In genomic region chr5:134091626-134092121, GRCh38 we compare ENCODE assay signal across 1 cellular context.
TF ChIP-seq lines count a peak whose summit lies in the region.

No MANE protein-coding gene starts in this region.

TF ChIP-seq in HepG2, 621 proteins besides CTCF, POLR2A, EP300 and RAD21 (continued from another document and continues in another):
- TF ChIP-seq, protein P1, sequence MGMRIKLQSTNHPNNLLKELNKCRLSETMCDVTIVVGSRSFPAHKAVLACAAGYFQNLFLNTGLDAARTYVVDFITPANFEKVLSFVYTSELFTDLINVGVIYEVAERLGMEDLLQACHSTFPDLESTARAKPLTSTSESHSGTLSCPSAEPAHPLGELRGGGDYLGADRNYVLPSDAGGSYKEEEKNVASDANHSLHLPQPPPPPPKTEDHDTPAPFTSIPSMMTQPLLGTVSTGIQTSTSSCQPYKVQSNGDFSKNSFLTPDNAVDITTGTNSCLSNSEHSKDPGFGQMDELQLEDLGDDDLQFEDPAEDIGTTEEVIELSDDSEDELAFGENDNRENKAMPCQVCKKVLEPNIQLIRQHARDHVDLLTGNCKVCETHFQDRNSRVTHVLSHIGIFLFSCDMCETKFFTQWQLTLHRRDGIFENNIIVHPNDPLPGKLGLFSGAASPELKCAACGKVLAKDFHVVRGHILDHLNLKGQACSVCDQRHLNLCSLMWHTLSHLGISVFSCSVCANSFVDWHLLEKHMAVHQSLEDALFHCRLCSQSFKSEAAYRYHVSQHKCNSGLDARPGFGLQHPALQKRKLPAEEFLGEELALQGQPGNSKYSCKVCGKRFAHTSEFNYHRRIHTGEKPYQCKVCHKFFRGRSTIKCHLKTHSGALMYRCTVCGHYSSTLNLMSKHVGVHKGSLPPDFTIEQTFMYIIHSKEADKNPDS (CRISPR knock-in tag; IDR thresholded peaks at IDR 0.05), result no peak
- TF ChIP-seq TFAP4 (IDR thresholded peaks at IDR 0.05; ENCODE audit: borderline replicate concordance, low read depth) (0 out of 2 replicates have a peak, but pooled peaks have one; percentile 33), SMC3 (IDR thresholded peaks at IDR 0.05; ENCODE audit: low read length) (peak; percentile 1; the same call in 1 of the 2 replicates), AGO2 (optimal IDR thresholded peaks at IDR 0.05; ENCODE audit: low read depth, low read length) (no peak), ZNF121 (CRISPR knock-in tag; IDR thresholded peaks at IDR 0.05) (no peak), CCAR2 (optimal IDR thresholded peaks at IDR 0.05; ENCODE audit: low read depth, low read length) (no peak), JUNB (CRISPR knock-in tag; IDR thresholded peaks at IDR 0.05; ENCODE audit: borderline replicate concordance) (no peak), ZNF782 (CRISPR knock-in tag; IDR thresholded peaks at IDR 0.05; ENCODE audit: borderline replicate concordance) (no peak), RAD51 (IDR thresholded peaks at IDR 0.05; ENCODE audit: borderline replicate concordance) (peak; percentile 25; the same call in 1 of the 2 replicates), ZFX (CRISPR knock-in tag; IDR thresholded peaks at IDR 0.05; ENCODE audit: low read depth) (peak; percentile 14; the same call in 1 of the 2 replicates), SRY (CRISPR knock-in tag; IDR thresholded peaks at IDR 0.05) (no peak), FOXA1 (IDR thresholded peaks at IDR 0.05) (no peak), FOXA1 (CRISPR knock-in tag; IDR thresholded peaks at IDR 0.05) (0 out of 2 replicates have a peak, but pooled peaks have one; percentile 15), RBM39 (IDR thresholded peaks at IDR 0.05; ENCODE audit: low read depth, low read length, poor library complexity, severe bottlenecking) (no peak), HOXD1 (CRISPR knock-in tag; IDR thresholded peaks at IDR 0.05) (no peak), PITX1 (CRISPR knock-in tag; IDR thresholded peaks at IDR 0.05) (peak; percentile 66), CEBPG (CRISPR knock-in tag; IDR thresholded peaks at IDR 0.05) (peak; percentile 51; the same call in 1 of the 2 replicates), GTF3A (CRISPR knock-in tag; conservative IDR thresholded peaks at IDR 0.05) (no peak), ZMYM3 (CRISPR knock-in tag; IDR thresholded peaks at IDR 0.05) (peak; percentile 93), HMG20A (CRISPR knock-in tag; IDR thresholded peaks at IDR 0.05; ENCODE audit: borderline replicate concordance) (peak; percentile 36; the same call in 1 of the 2 replicates), ETV5 (CRISPR knock-in tag; IDR thresholded peaks at IDR 0.05; ENCODE audit: borderline replicate concordance) (peak; percentile 16; the same call in 1 of the 2 replicates), ZNF691 (CRISPR knock-in tag; IDR thresholded peaks at IDR 0.05; ENCODE audit: borderline replicate concordance, low read depth) (no peak), SMAD1 (CRISPR knock-in tag; IDR thresholded peaks at IDR 0.05; ENCODE audit: borderline replicate concordance, low read depth) (no peak), ZNF224 (CRISPR knock-in tag; IDR thresholded peaks at IDR 0.05) (no peak), TMF1 (CRISPR knock-in tag; IDR thresholded peaks at IDR 0.05; ENCODE audit: low read depth) (no peak), ZNF3 (CRISPR knock-in tag; IDR thresholded peaks at IDR 0.05) (peak; percentile 77), FOXK2 (IDR thresholded peaks at IDR 0.05) (no peak), ZNF678 (CRISPR knock-in tag; IDR thresholded peaks at IDR 0.05) (no peak), TGIF2 (CRISPR knock-in tag; IDR thresholded peaks at IDR 0.05) (0 out of 2 replicates have a peak, but pooled peaks have one; percentile 39), ZNF430 (CRISPR knock-in tag; IDR thresholded peaks at IDR 0.05) (0 out of 2 replicates have a peak, but pooled peaks have one; percentile 14), PHF20 (CRISPR knock-in tag; IDR thresholded peaks at IDR 0.05) (no peak), RCOR2 (CRISPR knock-in tag; IDR thresholded peaks at IDR 0.05) (peak; percentile 42; the same call in 1 of the 2 replicates), KAT8 (CRISPR knock-in tag; IDR thresholded peaks at IDR 0.05) (no peak), ZBTB7A (CRISPR knock-in tag; IDR thresholded peaks at IDR 0.05) (no peak), ZNF101 (CRISPR knock-in tag; IDR thresholded peaks at IDR 0.05; ENCODE audit: borderline replicate concordance, low read depth) (no peak), HOXA7 (CRISPR knock-in tag; IDR thresholded peaks at IDR 0.05) (no peak), SOX5 (CRISPR knock-in tag; IDR thresholded peaks at IDR 0.05; ENCODE audit: borderline replicate concordance) (peak; percentile 66; the same call in 1 of the 2 replicates), LCORL (IDR thresholded peaks at IDR 0.05) (no peak), LCORL (CRISPR knock-in tag; IDR thresholded peaks at IDR 0.05) (0 out of 2 replicates have a peak, but pooled peaks have one; percentile 59), ZNF781 (CRISPR knock-in tag; IDR thresholded peaks at IDR 0.05; ENCODE audit: borderline replicate concordance, not compliant biosample characterization) (no peak), ZSCAN21 (CRISPR knock-in tag; IDR thresholded peaks at IDR 0.05; ENCODE audit: borderline replicate concordance) (0 out of 2 replicates have a peak, but pooled peaks have one; percentile 35), STAT6 (CRISPR knock-in tag; IDR thresholded peaks at IDR 0.05; ENCODE audit: borderline replicate concordance) (no peak), ZBTB1 (CRISPR knock-in tag; IDR thresholded peaks at IDR 0.05; ENCODE audit: borderline replicate concordance) (no peak)
- TF ChIP-seq, protein P2, sequence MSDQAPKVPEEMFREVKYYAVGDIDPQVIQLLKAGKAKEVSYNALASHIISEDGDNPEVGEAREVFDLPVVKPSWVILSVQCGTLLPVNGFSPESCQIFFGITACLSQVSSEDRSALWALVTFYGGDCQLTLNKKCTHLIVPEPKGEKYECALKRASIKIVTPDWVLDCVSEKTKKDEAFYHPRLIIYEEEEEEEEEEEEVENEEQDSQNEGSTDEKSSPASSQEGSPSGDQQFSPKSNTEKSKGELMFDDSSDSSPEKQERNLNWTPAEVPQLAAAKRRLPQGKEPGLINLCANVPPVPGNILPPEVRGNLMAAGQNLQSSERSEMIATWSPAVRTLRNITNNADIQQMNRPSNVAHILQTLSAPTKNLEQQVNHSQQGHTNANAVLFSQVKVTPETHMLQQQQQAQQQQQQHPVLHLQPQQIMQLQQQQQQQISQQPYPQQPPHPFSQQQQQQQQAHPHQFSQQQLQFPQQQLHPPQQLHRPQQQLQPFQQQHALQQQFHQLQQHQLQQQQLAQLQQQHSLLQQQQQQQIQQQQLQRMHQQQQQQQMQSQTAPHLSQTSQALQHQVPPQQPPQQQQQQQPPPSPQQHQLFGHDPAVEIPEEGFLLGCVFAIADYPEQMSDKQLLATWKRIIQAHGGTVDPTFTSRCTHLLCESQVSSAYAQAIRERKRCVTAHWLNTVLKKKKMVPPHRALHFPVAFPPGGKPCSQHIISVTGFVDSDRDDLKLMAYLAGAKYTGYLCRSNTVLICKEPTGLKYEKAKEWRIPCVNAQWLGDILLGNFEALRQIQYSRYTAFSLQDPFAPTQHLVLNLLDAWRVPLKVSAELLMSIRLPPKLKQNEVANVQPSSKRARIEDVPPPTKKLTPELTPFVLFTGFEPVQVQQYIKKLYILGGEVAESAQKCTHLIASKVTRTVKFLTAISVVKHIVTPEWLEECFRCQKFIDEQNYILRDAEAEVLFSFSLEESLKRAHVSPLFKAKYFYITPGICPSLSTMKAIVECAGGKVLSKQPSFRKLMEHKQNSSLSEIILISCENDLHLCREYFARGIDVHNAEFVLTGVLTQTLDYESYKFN (CRISPR knock-in tag; conservative IDR thresholded peaks at IDR 0.05), result peak; percentile 54; the same call in 1 of the 2 replicates
- TF ChIP-seq, protein P3, sequence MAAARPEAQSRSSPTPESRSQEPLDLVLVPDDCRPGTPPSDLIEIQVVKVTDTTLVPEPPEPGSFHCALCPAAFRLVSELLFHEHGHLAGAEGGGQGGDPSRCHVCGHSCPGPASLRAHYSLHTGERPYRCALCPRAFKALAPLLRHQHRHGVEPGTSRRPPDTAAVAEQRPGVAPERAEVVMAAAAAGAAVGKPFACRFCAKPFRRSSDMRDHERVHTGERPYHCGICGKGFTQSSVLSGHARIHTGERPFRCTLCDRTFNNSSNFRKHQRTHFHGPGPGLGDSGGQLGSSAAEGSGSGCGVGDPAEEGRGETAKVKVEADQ (CRISPR knock-in tag; IDR thresholded peaks at IDR 0.05; ENCODE audit: borderline replicate concordance), result no peak
- TF ChIP-seq, protein P4, sequence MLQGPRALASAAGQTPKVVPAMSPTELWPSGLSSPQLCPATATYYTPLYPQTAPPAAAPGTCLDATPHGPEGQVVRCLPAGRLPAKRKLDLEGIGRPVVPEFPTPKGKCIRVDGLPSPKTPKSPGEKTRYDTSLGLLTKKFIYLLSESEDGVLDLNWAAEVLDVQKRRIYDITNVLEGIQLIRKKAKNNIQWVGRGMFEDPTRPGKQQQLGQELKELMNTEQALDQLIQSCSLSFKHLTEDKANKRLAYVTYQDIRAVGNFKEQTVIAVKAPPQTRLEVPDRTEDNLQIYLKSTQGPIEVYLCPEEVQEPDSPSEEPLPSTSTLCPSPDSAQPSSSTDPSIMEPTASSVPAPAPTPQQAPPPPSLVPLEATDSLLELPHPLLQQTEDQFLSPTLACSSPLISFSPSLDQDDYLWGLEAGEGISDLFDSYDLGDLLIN (CRISPR knock-in tag; IDR thresholded peaks at IDR 0.05; ENCODE audit: borderline replicate concordance), result no peak
- TF ChIP-seq, protein P5, sequence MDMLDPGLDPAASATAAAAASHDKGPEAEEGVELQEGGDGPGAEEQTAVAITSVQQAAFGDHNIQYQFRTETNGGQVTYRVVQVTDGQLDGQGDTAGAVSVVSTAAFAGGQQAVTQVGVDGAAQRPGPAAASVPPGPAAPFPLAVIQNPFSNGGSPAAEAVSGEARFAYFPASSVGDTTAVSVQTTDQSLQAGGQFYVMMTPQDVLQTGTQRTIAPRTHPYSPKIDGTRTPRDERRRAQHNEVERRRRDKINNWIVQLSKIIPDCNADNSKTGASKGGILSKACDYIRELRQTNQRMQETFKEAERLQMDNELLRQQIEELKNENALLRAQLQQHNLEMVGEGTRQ (IDR thresholded peaks at IDR 0.05; ENCODE audit: low read depth, low read length), result peak; percentile 41
- TF ChIP-seq, protein P5 (CRISPR knock-in tag; IDR thresholded peaks at IDR 0.05; ENCODE audit: borderline replicate concordance), result peak; percentile 70; the same call in 1 of the 2 replicates
- TF ChIP-seq, protein P6, sequence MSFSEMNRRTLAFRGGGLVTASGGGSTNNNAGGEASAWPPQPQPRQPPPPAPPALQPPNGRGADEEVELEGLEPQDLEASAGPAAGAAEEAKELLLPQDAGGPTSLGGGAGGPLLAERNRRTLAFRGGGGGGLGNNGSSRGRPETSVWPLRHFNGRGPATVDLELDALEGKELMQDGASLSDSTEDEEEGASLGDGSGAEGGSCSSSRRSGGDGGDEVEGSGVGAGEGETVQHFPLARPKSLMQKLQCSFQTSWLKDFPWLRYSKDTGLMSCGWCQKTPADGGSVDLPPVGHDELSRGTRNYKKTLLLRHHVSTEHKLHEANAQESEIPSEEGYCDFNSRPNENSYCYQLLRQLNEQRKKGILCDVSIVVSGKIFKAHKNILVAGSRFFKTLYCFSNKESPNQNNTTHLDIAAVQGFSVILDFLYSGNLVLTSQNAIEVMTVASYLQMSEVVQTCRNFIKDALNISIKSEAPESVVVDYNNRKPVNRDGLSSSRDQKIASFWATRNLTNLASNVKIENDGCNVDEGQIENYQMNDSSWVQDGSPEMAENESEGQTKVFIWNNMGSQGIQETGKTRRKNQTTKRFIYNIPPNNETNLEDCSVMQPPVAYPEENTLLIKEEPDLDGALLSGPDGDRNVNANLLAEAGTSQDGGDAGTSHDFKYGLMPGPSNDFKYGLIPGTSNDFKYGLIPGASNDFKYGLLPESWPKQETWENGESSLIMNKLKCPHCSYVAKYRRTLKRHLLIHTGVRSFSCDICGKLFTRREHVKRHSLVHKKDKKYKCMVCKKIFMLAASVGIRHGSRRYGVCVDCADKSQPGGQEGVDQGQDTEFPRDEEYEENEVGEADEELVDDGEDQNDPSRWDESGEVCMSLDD (CRISPR knock-in tag; IDR thresholded peaks at IDR 0.05; ENCODE audit: borderline replicate concordance), result no peak
